In genomic region chr6:133207754-133208153, GRCh38 we compare ENCODE assay signal across 23 cellular contexts. TPM values are rescaled to one million over a fixed set of nuclear protein-coding genes. Genes with fewer than 3 reads are reported as not detected.
"Had no signal": no experiment of that assay in that cellular context is flagged by ENCODE, and none has a peak within 500 bp of the region (broad histone marks: within the 10 kb centered on the region; RNA-seq: fewer than 3 reads in every experiment).

No MANE protein-coding gene starts in this region.

- DNase-seq: activated CD4-positive, alpha-beta memory T cell treated with anti-CD3 and anti-CD28 coated beads, Interleukin-2, amount 10 ng/mL, durations not matched to agents 7 days and 5 days; activated CD4-positive, alpha-beta T cell treated with anti-CD3 and anti-CD28 coated beads for 36 hours; activated CD4-positive, alpha-beta T cell treated with anti-CD3 and anti-CD28 coated beads, Interleukin-2, amount 50 U/mL, for 1 hour; activated naive CD4-positive, alpha-beta T cell treated with anti-CD3 and anti-CD28 coated beads, Interleukin-2, amount 50 U/mL, for 16 hours; activated naive CD8-positive, alpha-beta T cell treated with anti-CD3 and anti-CD28 coated beads, Interleukin-2, amount 10 ng/mL, durations not matched to agents 7 days and 5 days; adrenal gland; anterior cingulate cortex; cerebellar nuclear complex; Karpas-422; NCI-H146; NCI-H187 treated with DMSO at 0.1 percent for 48 hours; NCI-H2081 treated with DMSO at 0.1 percent for 48 hours; NCI-H345; NCI-H524; Peyer's patch; SHP77 treated with DMSO at 0.1 percent for 48 hours; T-helper 1 cell had no signal

- ATAC-seq: activated CD4-positive, alpha-beta T cell treated with anti-CD3 and anti-CD28 coated beads for 36 hours; K562 had no signal

- H3K4me1 ChIP-seq: adrenal gland, Peyer's patch had no signal

- H3K27me3 ChIP-seq: adrenal gland, Peyer's patch had no signal

- H3K27ac ChIP-seq: adrenal gland, Peyer's patch, RWPE1, SK-N-MC, VCaP had no signal

- H3K9me3 ChIP-seq: adrenal gland, Peyer's patch had no signal

- H3K36me3 ChIP-seq: adrenal gland, Peyer's patch had no signal

- H3K4me3 ChIP-seq: adrenal gland, K562, Peyer's patch, SK-N-MC had no signal

RNA-seq across cellular contexts. Expression of gene EYA4, which starts 33.4 kb away (rescaled TPM):
- total RNA-seq: activated CD4-positive, alpha-beta memory T cell treated with anti-CD3 and anti-CD28 coated beads, Interleukin-2, amount 10 ng/mL, durations not matched to agents 7 days and 5 days; activated CD4-positive, alpha-beta T cell treated with anti-CD3 and anti-CD28 coated beads for 36 hours; activated CD8-positive, alpha-beta memory T cell treated with anti-CD3 and anti-CD28 coated beads for 36 hours; activated naive CD8-positive, alpha-beta T cell treated with anti-CD3 and anti-CD28 coated beads, Interleukin-2, amount 10 ng/mL, durations not matched to agents 7 days and 5 days; T-helper 2 cell treated with Interferon-gamma antibody and Interleukin-4, amounts not matched to agents 100 ng/mL and 5 ng/mL, for 36 hours had no signal
